In genomic region chr3:100467133-100467532, GRCh38 we compare ENCODE assay signal across 5 cellular contexts.
"Had no signal": no experiment of that assay in that cellular context is flagged by ENCODE, and none has a peak within 500 bp of the region (broad histone marks: within the 10 kb centered on the region; RNA-seq: fewer than 3 reads in every experiment).

No MANE protein-coding gene starts in this region.

- H3K27me3 Mint-ChIP-seq: IgD-negative memory B cell had no signal

- H3K4me3 Mint-ChIP-seq: GM23338, H9, IgD-negative memory B cell had no signal

- H3K36me3 Mint-ChIP-seq: IgD-negative memory B cell had no signal

- H3K4me3 ChIP-seq: GM23338 had no signal

- H3K4me1 Mint-ChIP-seq: GM23338 had no signal

- H3K4me2 ChIP-seq: GM23338 had no signal

- ATAC-seq: GM23338 had no signal

- H3K27ac Mint-ChIP-seq: GM23338, IgD-negative memory B cell had no signal

- DNase-seq: H9, HCEC 1CT, KBM-7 had no signal
